In genomic region chr14:102694530-102695171, GRCh38 we compare ENCODE assay signal across 8 cellular contexts.
A peak's percentile ranks its signal among the peaks of the same experiment; 100 is the strongest.
DNase-seq lines count a peak whose midpoint lies in the region; ATAC-seq and TF ChIP-seq lines count a peak whose summit lies in the region.

No MANE protein-coding gene starts in this region.

- WGBS in transverse colon (ENCODE audit: low coverage in 1 of 2), 2 donors, result 0 to 41% methylated on average over 2 to 8 of the region's 8 CpGs

- H3K79me2 ChIP-seq in OCI-LY7 (ENCODE audit: insufficient read depth, low read depth, low read length), result peaks cover 7% of the 10 kb centered on the region; the same call in 1 of the 2 replicates

- POLR2A ChIA-PET in OCI-LY7 (lab: Charles Lee), result interaction anchor here (0.6 to 1.4 kb wide), 2 partner anchors 10 to 50 kb away, joined by 3 to 4 read pairs; no protein-coding TSS in a partner anchor

- no peaks in the 10 kb centered on the region for H3K9me2 ChIP-seq in OCI-LY7 (ENCODE audit: insufficient read depth, low read length)

- intact Hi-C loops in OCI-LY7 (cut with micrococcal nuclease; ENCODE audit: unreplicated experiment) (loop anchor here (1.0 to 10.0 kb wide), 4 partner anchors 78 to 310 kb away; no protein-coding TSS in a partner anchor), transverse colon (cut with DNase I; ENCODE audit: low total_unique reads) (loop anchor here (5.0 kb wide), 2 partner anchors 223 to 942 kb away; no protein-coding TSS in a partner anchor)

- CTCF ChIA-PET in OCI-LY7 (lab: Charles Lee; ENCODE audit: unreplicated experiment), result interaction anchor here (0.6 kb wide), 1 partner anchor 152 kb away, joined by 3 read pairs; no protein-coding TSS in a partner anchor

- H3K27ac ChIP-seq in OCI-LY7 (ENCODE audit: low read depth, low read length, poor library complexity, severe bottlenecking), result no peak overlapping the region
- H3K27ac ChIP-seq in transverse colon, result no peak overlapping the region

- TF ChIP-seq RAD21 in Ishikawa (IDR thresholded peaks at IDR 0.05; ENCODE audit: low read depth), result peak; percentile 67

- H3K4me3 ChIP-seq in OCI-LY7 (ENCODE audit: low read depth, low read length, poor library complexity, severe bottlenecking) (no peak overlapping the region), fibroblast of villous mesenchyme (ENCODE audit: low read depth, low read length) (no peak overlapping the region), transverse colon (no peak overlapping the region)

- no peaks in the 10 kb centered on the region for H3K27me3 ChIP-seq in transverse colon

- ATAC-seq in HG03135 (IDR thresholded peaks at IDR 0.05; ENCODE audit: unreplicated experiment), result no peak

- H3K36me3 ChIP-seq in OCI-LY7 (ENCODE audit: insufficient read depth, low read length), result no peaks in the 10 kb centered on the region
- H3K36me3 ChIP-seq in transverse colon, result no peaks in the 10 kb centered on the region

- TF ChIP-seq CTCF in OCI-LY7 (conservative IDR thresholded peaks at IDR 0.05; ENCODE audit: low read length) (peak; percentile 87), fibroblast of villous mesenchyme (IDR thresholded peaks at IDR 0.05; ENCODE audit: insufficient read depth, low read depth, low read length) (peak; percentile 65), transverse colon (IDR thresholded peaks at IDR 0.05) (peak; percentile 68 to 86 (median 77))

- TF ChIP-seq EP300 in Ishikawa (IDR thresholded peaks at IDR 0.05; ENCODE audit: borderline replicate concordance), result no peak
- no peak for TF ChIP-seq EP300 in transverse colon (IDR thresholded peaks at IDR 0.05; ENCODE audit: low read depth)

- TF ChIP-seq POLR2A in transverse colon (IDR thresholded peaks at IDR 0.05), result no peak

- no TSS peak for BruUV-seq in OCI-LY7 (replicated peaks; lab: Mats Ljungman, UMichigan)

- 0 out of 2 replicates have a peak overlapping the region, but pooled peaks have one; percentile 18 for H3K4me2 ChIP-seq in OCI-LY7 (ENCODE audit: low read length)

- H3K4me1 ChIP-seq in OCI-LY7 (ENCODE audit: insufficient read depth, low read length, poor library complexity, severe bottlenecking), result peaks cover 4% of the 10 kb centered on the region
- peaks cover 9 to 63% (median 22%) of the 10 kb centered on the region in 4 donors for H3K4me1 ChIP-seq in transverse colon

- H2AFZ ChIP-seq in OCI-LY7 (ENCODE audit: low read length), result no peak overlapping the region

- DNase-seq in DMS153 (lab: John Stamatoyannopoulos, UW) (peak; percentile 4), OCI-LY7 (ENCODE audit: low spot score) (peak; percentile 78), fibroblast of villous mesenchyme (ENCODE audit: low read depth) (peak; percentile 82), non-pigmented ciliary epithelial cell (ENCODE audit: low read depth) (peak; percentile 28), transverse colon (peak; percentile 63)
- peak; percentile 49 to 59 for DNase-seq in activated T-cell treated with anti-CD3 and anti-CD28 coated beads, Interleukin-2, amount 50 U/mL, for 48 hours

- H4K20me1 ChIP-seq in OCI-LY7 (ENCODE audit: insufficient read depth, low read length), result peaks cover 7% of the 10 kb centered on the region; the same call in 1 of the 2 replicates

- H3K9me3 ChIP-seq in OCI-LY7 (ENCODE audit: low read length) (no peaks in the 10 kb centered on the region), transverse colon (no peaks in the 10 kb centered on the region)

- in situ Hi-C loops in transverse colon (cut with MboI; ENCODE audit: low pct_ligation_motif_present in 1 of 4, low pct_unique_long_range_greater_than_20kb in 1 of 4, low sequenced_read_pairs in 3 of 4), result loop anchor here in 1 of 4 donors (25.0 kb wide), 1 partner anchor 218 kb away; the partner anchor contains the start of gene AMN

TF ChIP-seq in Ishikawa, 13 proteins besides CTCF, POLR2A, EP300 and RAD21:
- TF ChIP-seq TEAD4 (IDR thresholded peaks at IDR 0.05) (no peak), FOXM1 (IDR thresholded peaks at IDR 0.05; ENCODE audit: borderline replicate concordance, low read depth) (no peak), REST (IDR thresholded peaks at IDR 0.05; ENCODE audit: low read depth) (no peak), CREB1 (IDR thresholded peaks at IDR 0.05; ENCODE audit: low read depth) (no peak), MAX (IDR thresholded peaks at IDR 0.05) (no peak), TAF1 (IDR thresholded peaks at IDR 0.05; ENCODE audit: low read depth) (no peak), YY1 (IDR thresholded peaks at IDR 0.05; ENCODE audit: low read depth) (no peak)
TF ChIP-seq in Ishikawa: peak in this region for 0.

Comparison
In these comparisons a context has a peak if more than half of its experiments do, and no peak if none do; other contexts are left out.
1. DNase-seq: peak in every context shown above with its lines; median percentile 82 in fibroblast of villous mesenchyme; 78 in OCI-LY7; 63 in transverse colon; 54 in activated T-cell treated with anti-CD3 and anti-CD28 coated beads, Interleukin-2, amount 50 U/mL, for 48 hours; 28 in non-pigmented ciliary epithelial cell; 4 in DMS153.